Comparison of ENCODE assay signal across 23 cellular contexts in the genomic region with DNA sequence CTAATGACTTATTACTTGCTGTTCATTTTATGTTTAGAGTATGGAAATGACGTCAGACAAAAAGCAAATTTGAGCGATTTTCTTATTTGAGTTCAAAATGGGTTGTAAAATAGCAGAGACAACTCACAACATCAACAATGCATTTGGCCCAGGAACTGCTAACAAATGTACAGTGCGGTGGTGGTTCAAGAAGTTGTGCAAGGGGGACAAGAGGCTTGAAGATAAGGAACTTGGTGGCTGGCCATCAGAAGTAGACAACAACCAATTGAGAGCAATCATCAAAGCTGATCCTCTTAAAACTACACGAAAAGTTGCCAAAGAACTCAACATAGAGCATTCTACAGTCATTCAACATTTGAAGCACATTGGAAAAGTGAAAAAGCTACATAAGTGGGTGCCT.
"Had no signal": no experiment of that assay in that cellular context is flagged by ENCODE, and none has a peak within 500 bp of the region (broad histone marks: within the 10 kb centered on the region; RNA-seq: fewer than 3 reads in every experiment).

No MANE protein-coding gene starts in this region.

- H3K4me1 ChIP-seq: neural progenitor cell, prostate gland, right atrium auricular region, testis, tibial artery had no signal

- H3K27me3 ChIP-seq: gastrocnemius medialis, neural progenitor cell, right atrium auricular region, sigmoid colon, testis, tibial artery had no signal

- H3K36me3 Mint-ChIP-seq: stimulated activated effector memory CD8-positive, alpha-beta T cell treated with anti-CD3 and anti-CD28 coated beads, Interleukin-12 subunit alpha, Interleukin-12 subunit beta, amount 100 ng/mL, for 72 hours had no signal

- ATAC-seq: gastrocnemius medialis; naive thymus-derived CD4-positive, alpha-beta T cell; stimulated activated effector memory CD8-positive, alpha-beta T cell treated with anti-CD3 and anti-CD28 coated beads, Interleukin-12 subunit alpha, Interleukin-12 subunit beta, amount 100 ng/mL, for 72 hours; stimulated activated naive CD8-positive, alpha-beta T cell treated with anti-CD3 and anti-CD28 coated beads, Interleukin-15, Interleukin-2, amounts not matched to agents 100 U/mL and 50 U/mL, for 24 hours had no signal

- H3K4me3 ChIP-seq: gastrocnemius medialis, lung, neural progenitor cell, prostate gland, right atrium auricular region, sigmoid colon, testis, tibial artery had no signal

- H3K4me3 Mint-ChIP-seq: naive thymus-derived CD4-positive, alpha-beta T cell; nephron; neural progenitor cell; stimulated activated effector memory CD8-positive, alpha-beta T cell treated with anti-CD3 and anti-CD28 coated beads, Interleukin-12 subunit alpha, Interleukin-12 subunit beta, amount 100 ng/mL, for 72 hours; type B pancreatic cell had no signal

- H3K27me3 Mint-ChIP-seq: naive thymus-derived CD4-positive, alpha-beta T cell; type B pancreatic cell had no signal

- H3K27ac ChIP-seq: gastrocnemius medialis, neural progenitor cell, prostate gland, right atrium auricular region, sigmoid colon, testis, tibial artery had no signal

- H3K9me3 ChIP-seq: gastrocnemius medialis, prostate gland, right atrium auricular region, sigmoid colon, testis, tibial artery had no signal

- H3K9me3 Mint-ChIP-seq: stimulated activated effector memory CD8-positive, alpha-beta T cell treated with anti-CD3 and anti-CD28 coated beads, Interleukin-12 subunit alpha, Interleukin-12 subunit beta, amount 100 ng/mL, for 72 hours had no signal

- H3K36me3 ChIP-seq: gastrocnemius medialis, neural progenitor cell, prostate gland, right atrium auricular region, sigmoid colon, tibial artery had no signal

- H3K4me1 Mint-ChIP-seq: nephron, neural progenitor cell had no signal

- DNase-seq: cortex of kidney; effector CD4-positive, alpha-beta T cell; foreskin fibroblast; gastrocnemius medialis; head of caudate nucleus; mesendoderm; midbrain; naive thymus-derived CD4-positive, alpha-beta T cell; nucleus accumbens; sigmoid colon; stimulated activated CD4-positive, alpha-beta T cell treated with anti-CD3 and anti-CD28 coated beads, Interleukin-2, amount 100 ng/mL, for 24 hours; stimulated activated CD4-positive, alpha-beta T cell treated with anti-CD3 and anti-CD28 coated beads, Interleukin-4, amount 100 ng/mL, for 24 hours; stimulated activated naive CD8-positive, alpha-beta T cell treated with anti-CD3 and anti-CD28 coated beads, Interleukin-15, Interleukin-2, amounts not matched to agents 100 U/mL and 50 U/mL, for 24 hours; substantia nigra; testis; tibial artery had no signal

- H3K27ac Mint-ChIP-seq: naive thymus-derived CD4-positive, alpha-beta T cell; nephron; neural progenitor cell; stimulated activated effector memory CD8-positive, alpha-beta T cell treated with anti-CD3 and anti-CD28 coated beads, Interleukin-12 subunit alpha, Interleukin-12 subunit beta, amount 100 ng/mL, for 72 hours; type B pancreatic cell had no signal
